Comparison of ENCODE assay signal across 9 cellular contexts in genomic region chr2:227871375-227871788, GRCh38. TPM values are rescaled to one million over a fixed set of nuclear protein-coding genes. Genes with fewer than 3 reads are reported as not detected.
DNase-seq lines count a peak whose midpoint lies in the region; ATAC-seq and TF ChIP-seq lines count a peak whose summit lies in the region.
"Had no signal": no experiment of that assay in that cellular context is flagged by ENCODE, and none has a peak within 500 bp of the region (broad histone marks: within the 10 kb centered on the region; RNA-seq: fewer than 3 reads in every experiment).

Gene DAW1 (plus strand): TSS chr2:227871631. CDS start chr2:227871690, 59 bp downstream.

- H3K36me3 Mint-ChIP-seq in WTC11: no peaks in the 10 kb centered on the region

- H3K27me3 ChIP-seq in colonic mucosa (no peaks in the 10 kb centered on the region), kidney epithelial cell (ENCODE audit: control insufficient read depth, insufficient read depth, low read length) (no peaks in the 10 kb centered on the region)

- DNase-seq in Caki2 (ENCODE audit: low read depth): peak; percentile 52
- DNase-seq in WTC11 (ENCODE audit: low spot score): peak; percentile 85
- peak; percentile 65 for DNase-seq in colonic mucosa
- DNase-seq in kidney epithelial cell (ENCODE audit: low read depth): peak; percentile 48
- DNase-seq in stimulated activated CD4-positive, alpha-beta T cell treated with anti-CD3 and anti-CD28 coated beads, Interleukin-4, amount 100 ng/mL, for 1 hour: peak; percentile 38
- DNase-seq in SKM-1 treated with dmso at 0.1 percent for 144 hours (lab: John Stamatoyannopoulos, UW; ENCODE audit: unreplicated experiment): no peak

- H3K4me3 ChIP-seq in colonic mucosa: peak within 1 kb of the TSS; percentile 35
- peak within 1 kb of the TSS; percentile 30 for H3K4me3 ChIP-seq in kidney epithelial cell (ENCODE audit: low read depth, low read length)

- H3K36me3 ChIP-seq in colonic mucosa (no peaks in the 10 kb centered on the region), kidney epithelial cell (ENCODE audit: control insufficient read depth, insufficient read depth, low read length) (no peaks in the 10 kb centered on the region)

- POLR2A ChIA-PET in WTC11 (lab: Charles Lee): no interaction called here

- intact Hi-C loops in colonic mucosa (cut with DNase I): no loop called here

- TF ChIP-seq CTCF in WTC11 (IDR thresholded peaks at IDR 0.05) (no peak), colonic mucosa (IDR thresholded peaks at IDR 0.05) (no peak), kidney epithelial cell (IDR thresholded peaks at IDR 0.05; ENCODE audit: insufficient read depth, low read length, poor library complexity, severe bottlenecking) (no peak)

- H3K9me3 ChIP-seq in colonic mucosa: no peaks in the 10 kb centered on the region

- CTCF ChIA-PET in WTC11 (lab: Charles Lee): interaction anchor here (0.7 to 3.7 kb wide), 4 partner anchors 10 to 213 kb away, joined by 3 to 47 read pairs (median 4); no protein-coding TSS in a partner anchor

- no peak within 1 kb of the TSS for H3K27ac Mint-ChIP-seq in WTC11

- H3K27me3 Mint-ChIP-seq in WTC11 (ENCODE audit: low read depth): peaks cover 14% of the 10 kb centered on the region

- no peaks in the 10 kb centered on the region for H3K9me3 Mint-ChIP-seq in WTC11

- no peak within 1 kb of the TSS for H3K27ac ChIP-seq in colonic mucosa

- peak within 1 kb of the TSS; percentile 64 for H3K4me3 Mint-ChIP-seq in WTC11

- peak within 1 kb of the TSS in 1 of 2 donors; percentile 19 for H3K9ac ChIP-seq in colonic mucosa (ENCODE audit: low read depth in 2 of 2, low read length in 2 of 2)

- H3K4me1 Mint-ChIP-seq in WTC11: peaks cover 19% of the 10 kb centered on the region

- peak; percentile 60 for ATAC-seq in HG02870 (IDR thresholded peaks at IDR 0.05; ENCODE audit: unreplicated experiment)
- peak; percentile 92 for ATAC-seq in WTC11
- no peak for ATAC-seq in GM21619 (IDR thresholded peaks at IDR 0.05; ENCODE audit: unreplicated experiment)
- ATAC-seq: HCT116 had no signal

- peaks cover 3% of the 10 kb centered on the region for H3K4me1 ChIP-seq in colonic mucosa

- in situ Hi-C loops in Caki2 (cut with HindIII; ENCODE audit: low pct_unique_long_range_greater_than_20kb, low sequenced_read_pairs): no loop called here

TF ChIP-seq in WTC11, 78 proteins besides CTCF, POLR2A, EP300 and RAD21:
- no peak for TF ChIP-seq MLX (CRISPR knock-in tag; IDR thresholded peaks at IDR 0.05)
- no peak for TF ChIP-seq TP53 (CRISPR knock-in tag; IDR thresholded peaks at IDR 0.05)
- TF ChIP-seq ZNF423 (CRISPR knock-in tag; IDR thresholded peaks at IDR 0.05): peak; percentile 96
- TF ChIP-seq ESRRA (CRISPR knock-in tag; IDR thresholded peaks at IDR 0.05; ENCODE audit: borderline replicate concordance): no peak
- no peak for TF ChIP-seq JUN (CRISPR knock-in tag; IDR thresholded peaks at IDR 0.05)
- TF ChIP-seq ETV6 (CRISPR knock-in tag; IDR thresholded peaks at IDR 0.05): 0 out of 2 replicates have a peak, but pooled peaks have one; percentile 36
- TF ChIP-seq SMAD3 (CRISPR knock-in tag; IDR thresholded peaks at IDR 0.05; ENCODE audit: borderline replicate concordance): no peak
- TF ChIP-seq ATF3 (CRISPR knock-in tag; conservative IDR thresholded peaks at IDR 0.05): no peak
- peak; percentile 31; the same call in 1 of the 2 replicates for TF ChIP-seq USF2 (CRISPR knock-in tag; IDR thresholded peaks at IDR 0.05)
- TF ChIP-seq PRDM15 (CRISPR knock-in tag; IDR thresholded peaks at IDR 0.05): no peak
TF ChIP-seq in WTC11: peak in this region for 3.

RNA-seq across cellular contexts. Expression of gene DAW1, which starts in this region (rescaled TPM):
- 3.4 and 4.3 TPM in 2 replicates for total RNA-seq in Caki2 (2014; rRNA removed; shearing (Covaris generic); ENCODE audit: low replicate concordance)
- total RNA-seq in WTC11 (2021) (0.48 to 0.69 TPM (median 0.61 TPM) in 3 replicates), colonic mucosa (not detected), kidney epithelial cell (not detected in 2 replicates)

Comparison
In these comparisons a context has a peak if more than half of its experiments do, and no peak if none do; other contexts are left out.
1. Peak in DNase-seq and ATAC-seq in WTC11; RNA of the gene not detected or under 1 TPM.
2. Peak in DNase-seq and H3K4me3 ChIP-seq in colonic mucosa; RNA of the gene not detected or under 1 TPM.
3. Peak in DNase-seq and H3K4me3 ChIP-seq in kidney epithelial cell; RNA of the gene not detected or under 1 TPM.